Comparison of ENCODE assay signal across 28 cellular contexts in the genomic region with DNA sequence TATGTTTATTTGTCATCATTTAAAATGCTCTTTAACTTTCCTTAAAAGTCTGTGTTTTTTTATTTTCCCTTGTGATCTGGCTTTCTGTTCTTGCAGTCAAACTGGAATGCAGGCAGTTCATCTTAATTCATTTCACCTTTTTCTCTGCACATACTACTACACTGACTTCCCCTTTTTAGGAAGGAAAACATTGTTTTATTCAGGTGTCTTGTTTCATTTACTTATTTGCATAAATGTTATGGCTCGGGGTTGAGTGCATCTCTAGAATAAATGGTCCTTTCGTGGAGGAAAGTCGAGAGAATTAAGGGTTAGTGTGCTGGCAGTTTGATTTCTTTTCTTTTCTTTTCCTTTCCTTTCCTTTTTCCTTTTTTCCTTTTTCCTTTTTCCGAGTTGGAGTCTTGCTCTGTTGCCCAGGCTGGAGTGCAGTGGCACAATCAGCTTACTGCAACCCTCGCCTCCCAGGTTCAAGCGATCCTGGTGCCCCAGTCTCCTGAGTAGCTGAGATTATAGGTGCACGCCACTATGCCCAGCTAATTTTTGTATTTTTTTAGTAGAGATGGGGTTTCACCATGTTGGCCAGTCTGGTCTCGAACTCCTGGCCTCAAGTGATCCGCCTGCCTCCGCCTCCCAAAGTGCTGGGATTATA.
"Had no signal": no experiment of that assay in that cellular context is flagged by ENCODE, and none has a peak within 500 bp of the region (broad histone marks: within the 10 kb centered on the region; RNA-seq: fewer than 3 reads in every experiment).

No MANE protein-coding gene starts in this region.

- H3K4me1 Mint-ChIP-seq: activated CD4-positive, alpha-beta T cell treated with anti-CD3 and anti-CD28 coated beads, Interleukin-2, amount 10 ng/mL, durations not matched to agents 7 days and 5 days; activated T-helper 17 cell treated with anti-CD3 and anti-CD28 coated beads, Interleukin-2, amount 50 U/mL, for 72 hours; brain had no signal

- FAIRE-seq: astrocyte had no signal

- DNase-seq: activated B cell treated with CpG ODN at 0.5 μM for 24 hours; activated CD4-positive, alpha-beta memory T cell treated with anti-CD3 and anti-CD28 coated beads for 36 hours; activated CD4-positive, alpha-beta T cell treated with anti-CD3 and anti-CD28 coated beads, Interleukin-2, amount 10 ng/mL, durations not matched to agents 7 days and 5 days; activated CD8-positive, alpha-beta memory T cell treated with anti-CD3 and anti-CD28 coated beads for 24 hours; activated gamma-delta T cell; activated naive CD4-positive, alpha-beta T cell treated with anti-CD3 and anti-CD28 coated beads for 36 hours; activated T-cell treated with anti-CD3 and anti-CD28 coated beads for 4 hours; activated T-cell treated with anti-CD3 and anti-CD28 coated beads, Interleukin-2, amount 50 U/mL, for 48 hours; amygdala; Karpas-422; NCI-H1105 treated with DMSO at 0.1 percent for 48 hours; NCI-H1436 treated with DMSO at 0.1 percent for 48 hours; NCI-H187; NCI-H2081; NCI-H446; NCI-H524; NK-92 treated with Interleukin-12 subunit alpha and Interleukin-12 subunit beta, amount 100 ng/mL, for 24 hours; Peyer's patch; Right ventricle myocardium superior; SJCRH30; SW 1271; T-helper 17 cell; T-helper 9 cell had no signal

- H3K27me3 Mint-ChIP-seq: activated B cell treated with CpG ODN at 0.5 μM for 24 hours; activated CD4-positive, alpha-beta memory T cell treated with anti-CD3 and anti-CD28 coated beads for 36 hours; activated CD4-positive, alpha-beta T cell treated with anti-CD3 and anti-CD28 coated beads, Interleukin-2, amount 10 ng/mL, durations not matched to agents 7 days and 5 days; activated naive CD8-positive, alpha-beta T cell; activated T-helper 17 cell treated with anti-CD3 and anti-CD28 coated beads, Interleukin-2, amount 50 U/mL, for 72 hours; brain; T-helper 17 cell had no signal

- H3K4me3 Mint-ChIP-seq: activated B cell treated with CpG ODN at 0.5 μM for 24 hours; activated CD4-positive, alpha-beta memory T cell treated with anti-CD3 and anti-CD28 coated beads for 36 hours; activated CD4-positive, alpha-beta T cell treated with anti-CD3 and anti-CD28 coated beads, Interleukin-2, amount 10 ng/mL, durations not matched to agents 7 days and 5 days; activated naive CD4-positive, alpha-beta T cell treated with anti-CD3 and anti-CD28 coated beads for 36 hours; activated naive CD8-positive, alpha-beta T cell; activated T-helper 17 cell treated with anti-CD3 and anti-CD28 coated beads, Interleukin-2, amount 50 U/mL, for 72 hours; brain; T-helper 17 cell had no signal

- H3K9me3 Mint-ChIP-seq: activated B cell treated with CpG ODN at 0.5 μM for 24 hours; activated CD4-positive, alpha-beta memory T cell treated with anti-CD3 and anti-CD28 coated beads for 36 hours; activated CD4-positive, alpha-beta T cell treated with anti-CD3 and anti-CD28 coated beads, Interleukin-2, amount 10 ng/mL, durations not matched to agents 7 days and 5 days; activated naive CD4-positive, alpha-beta T cell treated with anti-CD3 and anti-CD28 coated beads for 36 hours; activated T-helper 17 cell treated with anti-CD3 and anti-CD28 coated beads, Interleukin-2, amount 50 U/mL, for 72 hours; brain had no signal

- H3K27ac Mint-ChIP-seq: activated B cell treated with CpG ODN at 0.5 μM for 24 hours; activated CD4-positive, alpha-beta memory T cell treated with anti-CD3 and anti-CD28 coated beads for 36 hours; activated CD4-positive, alpha-beta T cell treated with anti-CD3 and anti-CD28 coated beads, Interleukin-2, amount 10 ng/mL, durations not matched to agents 7 days and 5 days; activated naive CD4-positive, alpha-beta T cell treated with anti-CD3 and anti-CD28 coated beads for 36 hours; activated naive CD8-positive, alpha-beta T cell; activated T-helper 17 cell treated with anti-CD3 and anti-CD28 coated beads, Interleukin-2, amount 50 U/mL, for 72 hours; brain; T-helper 17 cell had no signal

- ATAC-seq: activated T-helper 17 cell treated with anti-CD3 and anti-CD28 coated beads, Interleukin-2, amount 50 U/mL, for 72 hours; SK-N-SH treated with all-trans-retinoic acid at 6 μM for 48 hours; T-helper 17 cell had no signal
